14 cellular contexts compared by ENCODE assay signal in genomic region chr20:32455171-32455900, GRCh38.
A peak's percentile ranks its signal among the peaks of the same experiment; 100 is the strongest.
DNase-seq lines count a peak whose midpoint lies in the region; ATAC-seq and TF ChIP-seq lines count a peak whose summit lies in the region.
"Had no signal": no experiment of that assay in that cellular context is flagged by ENCODE, and none has a peak within 500 bp of the region (broad histone marks: within the 10 kb centered on the region; RNA-seq: fewer than 3 reads in every experiment).

No MANE protein-coding gene starts in this region.

- peak overlapping the region in 5 of 11 experiments; percentile 10 to 53 (median 15); a peak in 3 of 22 replicates for H3K9ac ChIP-seq in BLaER1 treated with 17β-estradiol and CSF1 and Interleukin-3, amounts not matched to agents 10 nM and 100 nM
- H3K9ac ChIP-seq in neural progenitor cell: no peak overlapping the region

- H2AFZ ChIP-seq in neural progenitor cell (replicated peaks): no peak overlapping the region

- H3K4me3 ChIP-seq in BLaER1 treated with 17β-estradiol and CSF1 and Interleukin-3, amounts not matched to agents 10 nM and 100 nM: no peak overlapping the region
- no peak overlapping the region for H3K4me3 ChIP-seq in CD8-positive, alpha-beta memory T cell (ENCODE audit: low read length)
- no peak overlapping the region for H3K4me3 ChIP-seq in neural progenitor cell
- H3K4me3 ChIP-seq: thoracic aorta had no signal

- no peak for ATAC-seq in central memory CD8-positive, alpha-beta T cell (replicated peaks; ENCODE audit: extremely low read depth, poor library complexity, severe bottlenecking)
- ATAC-seq in GM18867 (IDR thresholded peaks at IDR 0.05; ENCODE audit: unreplicated experiment): no peak
- ATAC-seq: esophagus mucosa had no signal

- H3K9me3 Mint-ChIP-seq in CD8-positive, alpha-beta memory T cell: no peaks in the 10 kb centered on the region
- H3K9me3 Mint-ChIP-seq in central memory CD8-positive, alpha-beta T cell: no peaks in the 10 kb centered on the region
- no peaks in the 10 kb centered on the region for H3K9me3 Mint-ChIP-seq in neural progenitor cell

- POLR2A ChIA-PET in CD8-positive, alpha-beta memory T cell (lab: Charles Lee): no interaction called here

- H3K4me2 ChIP-seq in BLaER1 treated with 17β-estradiol and CSF1 and Interleukin-3, amounts not matched to agents 10 nM and 100 nM: peak overlapping the region; percentile 21 to 96 (median 89); a peak in 21 of 22 replicates
- no peak overlapping the region for H3K4me2 ChIP-seq in neural progenitor cell

- peak overlapping the region in 6 of 8 donors; percentile 18 to 95 (median 42) for H3K27ac Mint-ChIP-seq in CD8-positive, alpha-beta memory T cell
- peak overlapping the region; percentile 35 for H3K27ac Mint-ChIP-seq in central memory CD8-positive, alpha-beta T cell (ENCODE audit: low read depth)
- no peak overlapping the region for H3K27ac Mint-ChIP-seq in neural progenitor cell

- no peaks in the 10 kb centered on the region for H3K27me3 ChIP-seq in BLaER1 treated with 17β-estradiol and CSF1 and Interleukin-3, amounts not matched to agents 10 nM and 100 nM
- H3K27me3 ChIP-seq in CD8-positive, alpha-beta memory T cell (ENCODE audit: insufficient read depth, low read length, poor library complexity, severe bottlenecking): no peaks in the 10 kb centered on the region
- H3K27me3 ChIP-seq in neural progenitor cell: no peaks in the 10 kb centered on the region

- CTCF ChIA-PET in CD8-positive, alpha-beta memory T cell (lab: Charles Lee): interaction anchor here (1.6 kb wide), 1 partner anchor 66 kb away, joined by 4 read pairs; no protein-coding TSS in a partner anchor

- no peak overlapping the region for H3K4me3 Mint-ChIP-seq in CD8-positive, alpha-beta memory T cell
- no peak overlapping the region for H3K4me3 Mint-ChIP-seq in central memory CD8-positive, alpha-beta T cell
- peak overlapping the region; percentile 50 for H3K4me3 Mint-ChIP-seq in neural progenitor cell

- TF ChIP-seq CTCF in neural progenitor cell (IDR thresholded peaks at IDR 0.05): no peak

- H3K36me3 ChIP-seq in BLaER1 treated with 17β-estradiol and CSF1 and Interleukin-3, amounts not matched to agents 10 nM and 100 nM: peaks cover 54 to 85% (median 64%) of the 10 kb centered on the region in 11 experiments
- H3K36me3 ChIP-seq in CD8-positive, alpha-beta memory T cell (ENCODE audit: insufficient read depth, low read length): peaks cover 10% of the 10 kb centered on the region
- H3K36me3 ChIP-seq in neural progenitor cell: no peaks in the 10 kb centered on the region

- no peaks in the 10 kb centered on the region for H3K27me3 Mint-ChIP-seq in CD8-positive, alpha-beta memory T cell
- H3K27me3 Mint-ChIP-seq in central memory CD8-positive, alpha-beta T cell: no peaks in the 10 kb centered on the region
- H3K27me3 Mint-ChIP-seq in neural progenitor cell (ENCODE audit: insufficient read depth, low read depth): peaks cover 3% of the 10 kb centered on the region

- peaks cover 11% of the 10 kb centered on the region for H3K79me2 ChIP-seq in neural progenitor cell (ENCODE audit: low read depth)

- no peaks in the 10 kb centered on the region for H3K9me3 ChIP-seq in BLaER1 treated with 17β-estradiol and CSF1 and Interleukin-3, amounts not matched to agents 10 nM and 100 nM (replicated peaks in 1 of 11)
- no peaks in the 10 kb centered on the region for H3K9me3 ChIP-seq in CD8-positive, alpha-beta memory T cell (ENCODE audit: low read length)
- no peaks in the 10 kb centered on the region for H3K9me3 ChIP-seq in neural progenitor cell (ENCODE audit: low read depth)
- H3K9me3 ChIP-seq: thoracic aorta had no signal

- no peak for DNase-seq in CD8-positive, alpha-beta memory T cell
- no peak for DNase-seq in central memory CD8-positive, alpha-beta T cell (ENCODE audit: low spot score in 2 of 2)
- DNase-seq in neural progenitor cell (ENCODE audit: low spot score): no peak
- DNase-seq in pons (ENCODE audit: low spot score): no peak
- no peak for DNase-seq in effector CD4-positive, alpha-beta T cell
- DNase-seq: activated CD4-positive, alpha-beta T cell treated with anti-CD3 and anti-CD28 coated beads for 1 hour; AML-193; DMS153; NCI-H2081; NCI-H524 had no signal

- peaks cover 20% of the 10 kb centered on the region for H3F3A ChIP-seq in neural progenitor cell (ENCODE audit: low read depth)

- H3K27ac ChIP-seq in BLaER1 treated with 17β-estradiol and CSF1 and Interleukin-3, amounts not matched to agents 10 nM and 100 nM: no peak overlapping the region
- no peak overlapping the region for H3K27ac ChIP-seq in CD8-positive, alpha-beta memory T cell (ENCODE audit: low read depth, low read length)
- H3K27ac ChIP-seq in neural progenitor cell: no peak overlapping the region
- H3K27ac ChIP-seq: thoracic aorta had no signal

- peaks cover 0 to 74% (median 2%) of the 10 kb centered on the region in 3 donors for H3K36me3 Mint-ChIP-seq in CD8-positive, alpha-beta memory T cell
- H3K36me3 Mint-ChIP-seq in central memory CD8-positive, alpha-beta T cell (ENCODE audit: insufficient read depth): peaks cover 25% of the 10 kb centered on the region
- peaks cover 16% of the 10 kb centered on the region for H3K36me3 Mint-ChIP-seq in neural progenitor cell

- peaks cover 61 to 88% (median 86%) of the 10 kb centered on the region in 10 experiments for H3K4me1 ChIP-seq in BLaER1 treated with 17β-estradiol and CSF1 and Interleukin-3, amounts not matched to agents 10 nM and 100 nM
- H3K4me1 ChIP-seq in CD8-positive, alpha-beta memory T cell (ENCODE audit: insufficient read depth, low read length): no peaks in the 10 kb centered on the region
- peaks cover 29% of the 10 kb centered on the region for H3K4me1 ChIP-seq in neural progenitor cell

- peaks cover 75 to 100% (median 100%) of the 10 kb centered on the region in 11 experiments for H4K20me1 ChIP-seq in BLaER1 treated with 17β-estradiol and CSF1 and Interleukin-3, amounts not matched to agents 10 nM and 100 nM
- peaks cover 24% of the 10 kb centered on the region for H4K20me1 ChIP-seq in neural progenitor cell (ENCODE audit: low read depth)

- H3K4me1 Mint-ChIP-seq in CD8-positive, alpha-beta memory T cell: peaks cover 0 to 17% (median 11%) of the 10 kb centered on the region in 3 donors
- peaks cover 16% of the 10 kb centered on the region for H3K4me1 Mint-ChIP-seq in central memory CD8-positive, alpha-beta T cell
- peaks cover 33% of the 10 kb centered on the region for H3K4me1 Mint-ChIP-seq in neural progenitor cell
